ENCODE assay signal across 1 cellular context in genomic region chr15:72339777-72340177, GRCh38.
A peak's percentile ranks its signal among the peaks of the same experiment; 100 is the strongest.
TF ChIP-seq lines count a peak whose summit lies in the region.

No MANE protein-coding gene starts in this region.

TF ChIP-seq in HepG2, 621 proteins besides CTCF, POLR2A, EP300 and RAD21 (continued from another document):
- TF ChIP-seq ARID3A (IDR thresholded peaks at IDR 0.05; ENCODE audit: low read depth, low read length) (peak; percentile 9; the same call in 1 of the 2 replicates), MAFF (IDR thresholded peaks at IDR 0.05; ENCODE audit: low read depth, low read length) (peak; percentile 44; the same call in 1 of the 2 replicates), MAFK (conservative IDR thresholded peaks at IDR 0.05 in 1 of 2, IDR thresholded peaks at IDR 0.05 in 1 of 2; ENCODE audit: low read length in 2 of 2) (peak; percentile 40 to 49; a peak in 3 of 4 replicates)
